ENCODE assay signal across 10 cellular contexts in the genomic region with DNA sequence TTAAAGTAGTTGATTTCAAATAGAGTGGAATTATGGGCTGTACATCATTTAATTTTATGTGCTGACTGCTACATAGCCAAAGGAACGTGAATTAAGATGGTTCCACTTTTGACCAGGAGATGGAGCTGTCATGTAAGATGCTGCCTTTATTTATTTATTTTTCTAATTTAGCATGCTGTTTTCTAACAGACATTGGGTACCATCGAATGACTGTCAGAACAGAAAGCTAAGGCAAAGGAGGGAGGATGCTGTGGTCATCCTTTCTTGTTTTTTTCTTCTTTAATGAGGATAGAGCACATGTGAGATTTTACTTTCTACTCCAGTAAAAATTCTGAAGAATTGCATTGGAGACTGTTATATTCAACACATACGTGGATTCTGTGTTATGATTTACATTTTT. TPM values are rescaled to one million over a fixed set of nuclear protein-coding genes. Genes with fewer than 3 reads are reported as not detected.
DNase-seq lines count a peak whose midpoint lies in the region; TF ChIP-seq lines count a peak whose summit lies in the region.
"Had no signal": no experiment of that assay in that cellular context is flagged by ENCODE, and none has a peak within 500 bp of the region (broad histone marks: within the 10 kb centered on the region; RNA-seq: fewer than 3 reads in every experiment).

A gene (plus strand): TSS at position 185 of the 400 bp plus-strand sequence. CDS start 56,410 bp downstream, outside the sequence.

- H3K27ac Mint-ChIP-seq in HFFc6 (no peak within 1 kb of the TSS), brain (peak within 1 kb of the TSS; percentile 82 to 93 (median 93))
- no peak within 1 kb of the TSS for H3K27ac Mint-ChIP-seq in T-helper 2 cell treated with Interferon-gamma antibody and Interleukin-4, amounts not matched to agents 5 μg/mL and 100 μg/mL, for 36 hours
- H3K27ac Mint-ChIP-seq: activated naive CD8-positive, alpha-beta T cell treated with anti-CD3 and anti-CD28 coated beads, Interleukin-2, amount 10 ng/mL, durations not matched to agents 7 days and 5 days had no signal

- H3K27me3 Mint-ChIP-seq in HFFc6 (ENCODE audit: insufficient read depth) = no peaks in the 10 kb centered on the region
- H3K27me3 Mint-ChIP-seq in brain = no peaks in the 10 kb centered on the region
- H3K27me3 Mint-ChIP-seq in T-helper 2 cell treated with Interferon-gamma antibody and Interleukin-4, amounts not matched to agents 5 μg/mL and 100 μg/mL, for 36 hours (ENCODE audit: low read depth) = peaks cover 2% of the 10 kb centered on the region

- no peaks in the 10 kb centered on the region for H3K36me3 ChIP-seq in kidney epithelial cell (ENCODE audit: control insufficient read depth, insufficient read depth, low read length)
- H3K36me3 ChIP-seq: BLaER1 treated with 17β-estradiol and CSF1 and Interleukin-3, amounts not matched to agents 10 nM and 100 nM had no signal

- H3K36me3 Mint-ChIP-seq in HFFc6 (ENCODE audit: low read depth) (no peaks in the 10 kb centered on the region), brain (no peaks in the 10 kb centered on the region)
- no peaks in the 10 kb centered on the region for H3K36me3 Mint-ChIP-seq in T-helper 2 cell treated with Interferon-gamma antibody and Interleukin-4, amounts not matched to agents 5 μg/mL and 100 μg/mL, for 36 hours (ENCODE audit: low read depth)
- H3K36me3 Mint-ChIP-seq: activated naive CD8-positive, alpha-beta T cell treated with anti-CD3 and anti-CD28 coated beads, Interleukin-2, amount 10 ng/mL, durations not matched to agents 7 days and 5 days had no signal

- peak; percentile 79 for TF ChIP-seq CTCF in HFFc6 (IDR thresholded peaks at IDR 0.05)
- TF ChIP-seq CTCF in brain (conservative IDR thresholded peaks at IDR 0.05) = peak; percentile 82 to 93
- TF ChIP-seq CTCF in kidney epithelial cell (IDR thresholded peaks at IDR 0.05; ENCODE audit: insufficient read depth, low read length, poor library complexity, severe bottlenecking) = peak; percentile 66

- H3K4me1 Mint-ChIP-seq in HFFc6 (ENCODE audit: low read depth) (no peaks in the 10 kb centered on the region), brain (peaks cover 19% of the 10 kb centered on the region)
- no peaks in the 10 kb centered on the region for H3K4me1 Mint-ChIP-seq in T-helper 2 cell treated with Interferon-gamma antibody and Interleukin-4, amounts not matched to agents 5 μg/mL and 100 μg/mL, for 36 hours (ENCODE audit: low read depth)
- H3K4me1 Mint-ChIP-seq: activated naive CD8-positive, alpha-beta T cell treated with anti-CD3 and anti-CD28 coated beads, Interleukin-2, amount 10 ng/mL, durations not matched to agents 7 days and 5 days had no signal

- H3K4me3 Mint-ChIP-seq in HFFc6 = no peak within 1 kb of the TSS
- H3K4me3 Mint-ChIP-seq in brain = peak within 1 kb of the TSS; percentile 78 to 90 (median 85)
- H3K4me3 Mint-ChIP-seq in T-helper 2 cell treated with Interferon-gamma antibody and Interleukin-4, amounts not matched to agents 5 μg/mL and 100 μg/mL, for 36 hours = no peak within 1 kb of the TSS
- H3K4me3 Mint-ChIP-seq: activated naive CD8-positive, alpha-beta T cell treated with anti-CD3 and anti-CD28 coated beads, Interleukin-2, amount 10 ng/mL, durations not matched to agents 7 days and 5 days had no signal

- DNase-seq in NCI-H2029 (lab: John Stamatoyannopoulos, UW) (peak; percentile 88), NCI-H2029 treated with DMSO at 0.1 percent for 48 hours (lab: John Stamatoyannopoulos, UW) (no peak), HFFc6 (peak; percentile 42), NCI-H2107 (lab: John Stamatoyannopoulos, UW) (peak; percentile 35), kidney epithelial cell (ENCODE audit: low read depth) (no peak)
- DNase-seq in T-helper 2 cell treated with Interferon-gamma antibody and Interleukin-4, amounts not matched to agents 5 μg/mL and 100 μg/mL, for 36 hours (ENCODE audit: low spot score) = no peak
- no peak for DNase-seq in NK-92 treated with Interleukin-12 subunit alpha and Interleukin-12 subunit beta, amount 100 ng/mL, for 24 hours (lab: John Stamatoyannopoulos, UW)
- DNase-seq: activated naive CD8-positive, alpha-beta T cell treated with anti-CD3 and anti-CD28 coated beads, Interleukin-2, amount 10 ng/mL, durations not matched to agents 7 days and 5 days had no signal

- H3K9me3 Mint-ChIP-seq in HFFc6 (no peaks in the 10 kb centered on the region), brain (no peaks in the 10 kb centered on the region)
- no peaks in the 10 kb centered on the region for H3K9me3 Mint-ChIP-seq in T-helper 2 cell treated with Interferon-gamma antibody and Interleukin-4, amounts not matched to agents 5 μg/mL and 100 μg/mL, for 36 hours
- H3K9me3 Mint-ChIP-seq: activated naive CD8-positive, alpha-beta T cell treated with anti-CD3 and anti-CD28 coated beads, Interleukin-2, amount 10 ng/mL, durations not matched to agents 7 days and 5 days had no signal

- no peaks in the 10 kb centered on the region for H3K27me3 ChIP-seq in kidney epithelial cell (ENCODE audit: control insufficient read depth, insufficient read depth, low read length)
- H3K27me3 ChIP-seq: BLaER1 treated with 17β-estradiol and CSF1 and Interleukin-3, amounts not matched to agents 10 nM and 100 nM had no signal

- no peak within 1 kb of the TSS for H3K4me3 ChIP-seq in kidney epithelial cell (ENCODE audit: low read depth, low read length)
- H3K4me3 ChIP-seq: BLaER1 treated with 17β-estradiol and CSF1 and Interleukin-3, amounts not matched to agents 10 nM and 100 nM had no signal

RNA-seq across cellular contexts. Expression of the gene that starts here (rescaled TPM):
- under 1 TPM; 0.14 to 0.94 (median 0.67) TPM for total RNA-seq in HFFc6 (2021; fragmentation: NEBNext Ultra II Directional; extraction: Animal tissue kit (Norgen Biotek cat#: 25700))
- polyA plus RNA-seq in brain (ENCODE audit: insufficient read depth, low read depth, low replicate concordance) = 3.2 TPM
- 0.04 and 0.14 TPM in 2 replicates for total RNA-seq in kidney epithelial cell

Comparison
In these comparisons a context has a peak if more than half of its experiments do, and no peak if none do; other contexts are left out.
1. DNase-seq: peak in NCI-H2029 (single experiment) and NCI-H2107 (single experiment); none in NCI-H2029 treated with DMSO at 0.1 percent for 48 hours (single experiment), kidney epithelial cell (single experiment), T-helper 2 cell treated with Interferon-gamma antibody and Interleukin-4, amounts not matched to agents 5 μg/mL and 100 μg/mL, for 36 hours (single experiment) and NK-92 treated with Interleukin-12 subunit alpha and Interleukin-12 subunit beta, amount 100 ng/mL, for 24 hours (single experiment).
2. Peak in DNase-seq in HFFc6; RNA of the gene not detected or under 1 TPM.
3. H3K27ac Mint-ChIP-seq: peak in brain (5 of 5); none in HFFc6 (single experiment) and T-helper 2 cell treated with Interferon-gamma antibody and Interleukin-4, amounts not matched to agents 5 μg/mL and 100 μg/mL, for 36 hours (single experiment).
4. H3K4me3 Mint-ChIP-seq: peak in brain (5 of 5); none in HFFc6 (single experiment) and T-helper 2 cell treated with Interferon-gamma antibody and Interleukin-4, amounts not matched to agents 5 μg/mL and 100 μg/mL, for 36 hours (single experiment).
5. Peak in every context shown above with its lines, with median percentiles within 50 percentile points of each other: CTCF ChIP-seq.